In genomic region chr5:172113036-172113435, GRCh38 we compare ENCODE assay signal across 10 cellular contexts.
DNase-seq lines count a peak whose midpoint lies in the region; ATAC-seq and TF ChIP-seq lines count a peak whose summit lies in the region.
"Had no signal": no experiment of that assay in that cellular context is flagged by ENCODE, and none has a peak within 500 bp of the region (broad histone marks: within the 10 kb centered on the region; RNA-seq: fewer than 3 reads in every experiment).

No MANE protein-coding gene starts in this region.

- H2AFZ ChIP-seq in PC-9 (no peak overlapping the region), hepatocyte (no peak overlapping the region)

- CTCF ChIA-PET in PC-9 (lab: Charles Lee), result no interaction called here

- no peaks in the 10 kb centered on the region for H3K27me3 ChIP-seq in PC-9 (ENCODE audit: insufficient read depth, low read depth)
- no peaks in the 10 kb centered on the region for H3K27me3 ChIP-seq in hepatocyte

- WGBS in hepatocyte (ENCODE audit: low lambda C conversion rate, missing lambda C conversion rate), result 95% methylated on average over 7 of the region's 7 CpGs

- intact Hi-C loops in PC-9 (cut with micrococcal nuclease; ENCODE audit: unreplicated experiment), result no loop called here

- POLR2A ChIA-PET in PC-9 (lab: Charles Lee; ENCODE audit: unreplicated experiment), result no interaction called here

- no peaks in the 10 kb centered on the region for H3K36me3 ChIP-seq in PC-9 (ENCODE audit: low read depth)
- H3K36me3 ChIP-seq in hepatocyte (replicated peaks; ENCODE audit: insufficient read depth, low read depth), result no peaks in the 10 kb centered on the region

- no TSS peak for BruUV-seq in PC-9 (replicated peaks; lab: Mats Ljungman, UMichigan)

- H3K9me3 ChIP-seq in PC-9 (ENCODE audit: insufficient read depth, low read depth), result no peaks in the 10 kb centered on the region
- H3K9me3 ChIP-seq in hepatocyte (ENCODE audit: low read depth), result no peaks in the 10 kb centered on the region

- H3K4me3 ChIP-seq in fibroblast of villous mesenchyme (ENCODE audit: low read depth, low read length) (no peak overlapping the region), PC-9 (no peak overlapping the region), hepatocyte (no peak overlapping the region)
- H3K4me3 ChIP-seq: lung had no signal

- DNase-seq in KBM-7 (peak; percentile 88), fibroblast of villous mesenchyme (ENCODE audit: low read depth) (peak; percentile 18), PC-9 (no peak), hepatocyte (ENCODE audit: low spot score) (no peak)
- peak; percentile 71 to 82 for DNase-seq in activated CD4-positive, alpha-beta T cell treated with anti-CD3 and anti-CD28 coated beads, Interleukin-2, amount 50 U/mL, for 48 hours
- DNase-seq in stimulated activated CD8-positive, alpha-beta memory T cell treated with anti-CD3 and anti-CD28 coated beads, Interleukin-7, amount 100 ng/mL, for 24 hours (ENCODE audit: low read depth), result peak; percentile 53

- ATAC-seq in HG03469 (IDR thresholded peaks at IDR 0.05; ENCODE audit: unreplicated experiment), result no peak
- no peak for ATAC-seq in SK-N-SH treated with all-trans-retinoic acid at 6 μM for 48 hours

- no peak overlapping the region for H3K4me2 ChIP-seq in PC-9
- no peak overlapping the region for H3K4me2 ChIP-seq in hepatocyte

- H3K4me1 ChIP-seq in PC-9 (replicated peaks; ENCODE audit: insufficient read depth) (peaks cover under 1% of the 10 kb centered on the region; the same call in 1 of the 2 replicates), hepatocyte (ENCODE audit: insufficient read depth) (peaks cover 14% of the 10 kb centered on the region)

- H3K79me2 ChIP-seq in PC-9 (ENCODE audit: low read depth) (no peaks in the 10 kb centered on the region), hepatocyte (no peaks in the 10 kb centered on the region)

- H4K20me1 ChIP-seq in PC-9 (ENCODE audit: insufficient read depth) (no peaks in the 10 kb centered on the region; the same call in 1 of the 2 replicates), hepatocyte (ENCODE audit: insufficient read depth, poor library complexity, severe bottlenecking) (no peaks in the 10 kb centered on the region)

- H3F3A ChIP-seq in PC-9 (ENCODE audit: insufficient read depth, low read depth), result peaks cover 7% of the 10 kb centered on the region

- TF ChIP-seq CTCF in fibroblast of villous mesenchyme (IDR thresholded peaks at IDR 0.05; ENCODE audit: insufficient read depth, low read depth, low read length) (no peak), PC-9 (conservative IDR thresholded peaks at IDR 0.05) (no peak), hepatocyte (IDR thresholded peaks at IDR 0.05; ENCODE audit: poor library complexity) (no peak)

- H3K9me2 ChIP-seq in PC-9 (ENCODE audit: insufficient read depth) (no peaks in the 10 kb centered on the region), hepatocyte (replicated peaks; ENCODE audit: insufficient read depth) (no peaks in the 10 kb centered on the region)

- H3K27ac ChIP-seq in PC-9, result no peak overlapping the region
- no peak overlapping the region for H3K27ac ChIP-seq in hepatocyte
- H3K27ac ChIP-seq: VCaP had no signal

- in situ Hi-C loops in KBM-7 (cut with MboI; ENCODE audit: low pct_unique_long_range_greater_than_20kb, low sequenced_read_pairs), result loop anchor here (10.0 kb wide), 1 partner anchor 72 kb away; the partner anchor contains the start of gene STK10

TF ChIP-seq in SK-N-SH treated with all-trans-retinoic acid at 6 μM for 48 hours, 23 proteins besides CTCF, POLR2A, EP300 and RAD21:
- TF ChIP-seq POU6F1 (CRISPR knock-in tag; IDR thresholded peaks at IDR 0.05; ENCODE audit: borderline replicate concordance, low read depth), result no peak
- no peak for TF ChIP-seq ISL1 (CRISPR knock-in tag; IDR thresholded peaks at IDR 0.05)
- TF ChIP-seq ZNF70 (CRISPR knock-in tag; IDR thresholded peaks at IDR 0.05), result no peak
- TF ChIP-seq ESRRG (CRISPR knock-in tag; IDR thresholded peaks at IDR 0.05), result no peak
- TF ChIP-seq OSR1 (CRISPR knock-in tag; IDR thresholded peaks at IDR 0.05), result no peak
- TF ChIP-seq CREB5 (CRISPR knock-in tag; IDR thresholded peaks at IDR 0.05; ENCODE audit: low read depth), result no peak
- TF ChIP-seq, protein P1, sequence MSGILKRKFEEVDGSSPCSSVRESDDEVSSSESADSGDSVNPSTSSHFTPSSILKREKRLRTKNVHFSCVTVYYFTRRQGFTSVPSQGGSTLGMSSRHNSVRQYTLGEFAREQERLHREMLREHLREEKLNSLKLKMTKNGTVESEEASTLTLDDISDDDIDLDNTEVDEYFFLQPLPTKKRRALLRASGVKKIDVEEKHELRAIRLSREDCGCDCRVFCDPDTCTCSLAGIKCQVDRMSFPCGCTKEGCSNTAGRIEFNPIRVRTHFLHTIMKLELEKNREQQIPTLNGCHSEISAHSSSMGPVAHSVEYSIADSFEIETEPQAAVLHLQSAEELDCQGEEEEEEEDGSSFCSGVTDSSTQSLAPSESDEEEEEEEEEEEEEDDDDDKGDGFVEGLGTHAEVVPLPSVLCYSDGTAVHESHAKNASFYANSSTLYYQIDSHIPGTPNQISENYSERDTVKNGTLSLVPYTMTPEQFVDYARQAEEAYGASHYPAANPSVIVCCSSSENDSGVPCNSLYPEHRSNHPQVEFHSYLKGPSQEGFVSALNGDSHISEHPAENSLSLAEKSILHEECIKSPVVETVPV (CRISPR knock-in tag; IDR thresholded peaks at IDR 0.05), result no peak
- TF ChIP-seq GLIS3 (CRISPR knock-in tag; IDR thresholded peaks at IDR 0.05), result no peak
- TF ChIP-seq ZFP30 (CRISPR knock-in tag; IDR thresholded peaks at IDR 0.05), result no peak
- TF ChIP-seq TCF4 (CRISPR knock-in tag; IDR thresholded peaks at IDR 0.05; ENCODE audit: borderline replicate concordance), result no peak
- no peak for TF ChIP-seq ZNF565 (CRISPR knock-in tag; conservative IDR thresholded peaks at IDR 0.05; ENCODE audit: low read depth)
- no peak for TF ChIP-seq PATZ1 (CRISPR knock-in tag; IDR thresholded peaks at IDR 0.05; ENCODE audit: borderline replicate concordance)
- no peak for TF ChIP-seq ZFP3 (CRISPR knock-in tag; IDR thresholded peaks at IDR 0.05)
TF ChIP-seq in SK-N-SH treated with all-trans-retinoic acid at 6 μM for 48 hours: peak in this region for 0.

Comparison
In these comparisons a context has a peak if more than half of its experiments do, and no peak if none do; other contexts are left out.
1. DNase-seq: peak in KBM-7 (single experiment), activated CD4-positive, alpha-beta T cell treated with anti-CD3 and anti-CD28 coated beads, Interleukin-2, amount 50 U/mL, for 48 hours (2 of 2), fibroblast of villous mesenchyme (single experiment) and stimulated activated CD8-positive, alpha-beta memory T cell treated with anti-CD3 and anti-CD28 coated beads, Interleukin-7, amount 100 ng/mL, for 24 hours (single experiment); none in PC-9 (0 of 2) and hepatocyte (single experiment).